7 cellular contexts compared by ENCODE assay signal in the genomic region with DNA sequence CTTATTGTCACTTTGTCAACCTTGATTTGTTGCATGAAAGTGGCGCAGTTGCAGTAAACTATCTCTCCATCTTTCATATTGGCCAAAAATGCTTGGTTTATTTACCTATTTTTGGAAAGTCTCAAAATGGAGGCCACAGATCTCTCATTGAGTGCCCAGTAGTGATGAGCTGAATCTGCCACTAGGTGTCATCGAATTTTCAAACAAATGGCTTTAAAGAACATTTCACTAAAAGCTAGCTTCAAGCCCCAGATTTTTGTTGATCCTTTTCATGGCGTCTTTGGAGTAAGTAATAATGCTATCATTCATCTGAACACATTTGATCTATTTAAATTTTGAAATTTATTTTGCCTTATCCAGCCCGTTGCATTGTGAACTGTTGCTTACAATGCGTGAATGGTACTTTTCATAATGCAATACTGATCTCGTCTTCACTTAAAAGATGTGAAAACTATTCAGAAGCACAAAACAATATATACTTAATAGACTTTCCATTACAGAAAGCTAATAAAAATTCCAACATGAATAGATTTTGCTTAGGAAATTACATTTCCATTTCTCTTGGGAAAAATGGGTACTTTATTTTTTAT.
DNase-seq lines count a peak whose midpoint lies in the region; ATAC-seq and TF ChIP-seq lines count a peak whose summit lies in the region.

No MANE protein-coding gene starts in this region.

- H3K4me1 ChIP-seq in mesendoderm (ENCODE audit: control insufficient read depth, low read depth, low read length): no peaks in the 10 kb centered on the region

- H2AK5ac ChIP-seq in mesendoderm (ENCODE audit: low read length): no peak overlapping the region

- no peaks in the 10 kb centered on the region for H3K79me1 ChIP-seq in mesendoderm (ENCODE audit: low read length)

- H3K4me3 ChIP-seq in mesendoderm (ENCODE audit: low read length): no peak overlapping the region

- H3K36me3 ChIP-seq in mesendoderm (ENCODE audit: control insufficient read depth, insufficient read depth, low read length): no peaks in the 10 kb centered on the region

- H4K8ac ChIP-seq in mesendoderm (ENCODE audit: low read depth, low read length): peak overlapping the region; percentile 81

- TF ChIP-seq CTCF in VCaP (conservative IDR thresholded peaks at IDR 0.05): peak; percentile 81

- no peak overlapping the region for H2BK5ac ChIP-seq in mesendoderm (ENCODE audit: low read length)

- peak; percentile 54 for ATAC-seq in GM18505 (IDR thresholded peaks at IDR 0.05; ENCODE audit: unreplicated experiment)
- peak; percentile 47 for ATAC-seq in HG03565 (IDR thresholded peaks at IDR 0.05; ENCODE audit: unreplicated experiment)
- no peak for ATAC-seq in GM19467 (IDR thresholded peaks at IDR 0.05; ENCODE audit: unreplicated experiment)
- ATAC-seq in GM21526 (IDR thresholded peaks at IDR 0.05; ENCODE audit: low FRiP score, unreplicated experiment): no peak

- no CpG with 5 or more reads among the region's 6 CpGs for WGBS in mesendoderm (ENCODE audit: extremely low coverage, insufficient coverage, low lambda C conversion rate)

- H3K18ac ChIP-seq in mesendoderm (ENCODE audit: low read length): no peak overlapping the region

- H3K56ac ChIP-seq in mesendoderm (ENCODE audit: low read length): no peak overlapping the region

- no peak overlapping the region for H3K9ac ChIP-seq in mesendoderm (ENCODE audit: low read length)

- H3K27me3 ChIP-seq in mesendoderm (ENCODE audit: insufficient read depth, low read length, poor library complexity): no peaks in the 10 kb centered on the region

- no peaks in the 10 kb centered on the region for H3K79me2 ChIP-seq in mesendoderm (ENCODE audit: control insufficient read depth, insufficient read depth, low read length)

- H4K5ac ChIP-seq in mesendoderm (ENCODE audit: low read length): no peak overlapping the region

- no peak overlapping the region for H3K23ac ChIP-seq in mesendoderm (ENCODE audit: low read length)

- H3K4ac ChIP-seq in mesendoderm (ENCODE audit: low read depth, low read length): no peak overlapping the region

- no peak overlapping the region for H2BK120ac ChIP-seq in mesendoderm (ENCODE audit: low read depth, low read length)

- H2BK15ac ChIP-seq in mesendoderm (replicated peaks; ENCODE audit: low read depth): no peak overlapping the region

- H3K27ac ChIP-seq in VCaP (no peak overlapping the region), mesendoderm (ENCODE audit: low read depth, low read length) (no peak overlapping the region)

- no peak for TF ChIP-seq POLR2A in GM18505 (IDR thresholded peaks at IDR 0.05; ENCODE audit: borderline replicate concordance, extremely low read depth, insufficient read depth, insufficient read length)

- peak; percentile 63 for DNase-seq in mesendoderm
- DNase-seq in activated CD4-positive, CD25-positive, alpha-beta regulatory T cell (lab: John Stamatoyannopoulos, UW): no peak

- no peak overlapping the region for H3K4me2 ChIP-seq in mesendoderm (ENCODE audit: low read length)

Comparison
In these comparisons a context has a peak if more than half of its experiments do, and no peak if none do; other contexts are left out.
1. ATAC-seq: peak in GM18505 (single experiment) and HG03565 (single experiment); none in GM19467 (single experiment) and GM21526 (single experiment).